2 cellular contexts compared by ENCODE assay signal in the genomic region with DNA sequence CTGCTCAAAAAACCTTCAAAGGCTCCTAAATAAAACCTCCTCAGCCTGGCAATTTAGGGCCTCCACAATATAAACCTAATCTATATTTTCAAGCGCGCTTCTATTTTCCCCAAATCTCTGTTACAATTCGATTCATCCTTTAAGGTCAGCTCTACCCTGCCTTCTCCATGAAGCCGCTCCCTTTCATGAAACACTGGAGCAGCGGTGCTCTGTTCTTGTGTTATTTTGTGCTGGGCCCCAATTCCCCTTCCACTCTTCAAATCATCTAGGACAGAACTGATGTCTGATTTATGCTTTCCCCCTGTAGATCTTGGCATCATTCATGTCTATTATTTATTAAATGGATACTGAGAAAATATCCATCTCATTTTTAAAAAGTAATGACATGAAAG.
TF ChIP-seq lines count a peak whose summit lies in the region.

No MANE protein-coding gene starts in this region.

TF ChIP-seq in GM23338, 12 proteins besides CTCF, POLR2A, EP300 and RAD21:
- no peak for TF ChIP-seq STAT1 (IDR thresholded peaks at IDR 0.05; ENCODE audit: unreplicated experiment)
- no peak for TF ChIP-seq EZH2phosphoT487 (IDR thresholded peaks at IDR 0.05; ENCODE audit: unreplicated experiment)
- no peak for TF ChIP-seq ZNF114 (CRISPR knock-in tag; IDR thresholded peaks at IDR 0.05)
- TF ChIP-seq EZH2 (IDR thresholded peaks at IDR 0.05; ENCODE audit: low read depth, unreplicated experiment), result no peak
- TF ChIP-seq POLR2AphosphoS5 (IDR thresholded peaks at IDR 0.05; ENCODE audit: low read depth), result no peak
- TF ChIP-seq, protein P1, sequence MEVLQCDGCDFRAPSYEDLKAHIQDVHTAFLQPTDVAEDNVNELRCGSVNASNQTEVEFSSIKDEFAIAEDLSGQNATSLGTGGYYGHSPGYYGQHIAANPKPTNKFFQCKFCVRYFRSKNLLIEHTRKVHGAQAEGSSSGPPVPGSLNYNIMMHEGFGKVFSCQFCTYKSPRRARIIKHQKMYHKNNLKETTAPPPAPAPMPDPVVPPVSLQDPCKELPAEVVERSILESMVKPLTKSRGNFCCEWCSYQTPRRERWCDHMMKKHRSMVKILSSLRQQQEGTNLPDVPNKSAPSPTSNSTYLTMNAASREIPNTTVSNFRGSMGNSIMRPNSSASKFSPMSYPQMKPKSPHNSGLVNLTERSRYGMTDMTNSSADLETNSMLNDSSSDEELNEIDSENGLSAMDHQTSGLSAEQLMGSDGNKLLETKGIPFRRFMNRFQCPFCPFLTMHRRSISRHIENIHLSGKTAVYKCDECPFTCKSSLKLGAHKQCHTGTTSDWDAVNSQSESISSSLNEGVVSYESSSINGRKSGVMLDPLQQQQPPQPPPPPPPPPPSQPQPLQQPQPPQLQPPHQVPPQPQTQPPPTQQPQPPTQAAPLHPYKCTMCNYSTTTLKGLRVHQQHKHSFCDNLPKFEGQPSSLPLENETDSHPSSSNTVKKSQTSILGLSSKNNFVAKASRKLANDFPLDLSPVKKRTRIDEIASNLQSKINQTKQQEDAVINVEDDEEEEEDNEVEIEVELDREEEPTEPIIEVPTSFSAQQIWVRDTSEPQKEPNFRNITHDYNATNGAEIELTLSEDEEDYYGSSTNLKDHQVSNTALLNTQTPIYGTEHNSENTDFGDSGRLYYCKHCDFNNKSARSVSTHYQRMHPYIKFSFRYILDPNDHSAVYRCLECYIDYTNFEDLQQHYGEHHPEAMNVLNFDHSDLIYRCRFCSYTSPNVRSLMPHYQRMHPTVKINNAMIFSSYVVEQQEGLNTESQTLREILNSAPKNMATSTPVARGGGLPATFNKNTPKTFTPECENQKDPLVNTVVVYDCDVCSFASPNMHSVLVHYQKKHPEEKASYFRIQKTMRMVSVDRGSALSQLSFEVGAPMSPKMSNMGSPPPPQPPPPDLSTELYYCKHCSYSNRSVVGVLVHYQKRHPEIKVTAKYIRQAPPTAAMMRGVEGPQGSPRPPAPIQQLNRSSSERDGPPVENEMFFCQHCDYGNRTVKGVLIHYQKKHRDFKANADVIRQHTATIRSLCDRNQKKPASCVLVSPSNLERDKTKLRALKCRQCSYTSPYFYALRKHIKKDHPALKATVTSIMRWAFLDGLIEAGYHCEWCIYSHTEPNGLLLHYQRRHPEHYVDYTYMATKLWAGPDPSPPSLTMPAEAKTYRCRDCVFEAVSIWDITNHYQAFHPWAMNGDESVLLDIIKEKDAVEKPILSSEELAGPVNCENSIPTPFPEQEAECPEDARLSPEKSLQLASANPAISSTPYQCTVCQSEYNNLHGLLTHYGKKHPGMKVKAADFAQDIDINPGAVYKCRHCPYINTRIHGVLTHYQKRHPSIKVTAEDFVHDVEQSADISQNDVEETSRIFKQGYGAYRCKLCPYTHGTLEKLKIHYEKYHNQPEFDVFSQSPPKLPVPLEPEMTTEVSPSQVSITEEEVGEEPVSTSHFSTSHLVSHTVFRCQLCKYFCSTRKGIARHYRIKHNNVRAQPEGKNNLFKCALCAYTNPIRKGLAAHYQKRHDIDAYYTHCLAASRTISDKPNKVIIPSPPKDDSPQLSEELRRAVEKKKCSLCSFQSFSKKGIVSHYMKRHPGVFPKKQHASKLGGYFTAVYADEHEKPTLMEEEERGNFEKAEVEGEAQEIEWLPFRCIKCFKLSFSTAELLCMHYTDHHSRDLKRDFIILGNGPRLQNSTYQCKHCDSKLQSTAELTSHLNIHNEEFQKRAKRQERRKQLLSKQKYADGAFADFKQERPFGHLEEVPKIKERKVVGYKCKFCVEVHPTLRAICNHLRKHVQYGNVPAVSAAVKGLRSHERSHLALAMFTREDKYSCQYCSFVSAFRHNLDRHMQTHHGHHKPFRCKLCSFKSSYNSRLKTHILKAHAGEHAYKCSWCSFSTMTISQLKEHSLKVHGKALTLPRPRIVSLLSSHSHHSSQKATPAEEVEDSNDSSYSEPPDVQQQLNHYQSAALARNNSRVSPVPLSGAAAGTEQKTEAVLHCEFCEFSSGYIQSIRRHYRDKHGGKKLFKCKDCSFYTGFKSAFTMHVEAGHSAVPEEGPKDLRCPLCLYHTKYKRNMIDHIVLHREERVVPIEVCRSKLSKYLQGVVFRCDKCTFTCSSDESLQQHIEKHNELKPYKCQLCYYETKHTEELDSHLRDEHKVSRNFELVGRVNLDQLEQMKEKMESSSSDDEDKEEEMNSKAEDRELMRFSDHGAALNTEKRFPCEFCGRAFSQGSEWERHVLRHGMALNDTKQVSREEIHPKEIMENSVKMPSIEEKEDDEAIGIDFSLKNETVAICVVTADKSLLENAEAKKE (CRISPR knock-in tag; IDR thresholded peaks at IDR 0.05), result no peak
- TF ChIP-seq, protein P2, sequence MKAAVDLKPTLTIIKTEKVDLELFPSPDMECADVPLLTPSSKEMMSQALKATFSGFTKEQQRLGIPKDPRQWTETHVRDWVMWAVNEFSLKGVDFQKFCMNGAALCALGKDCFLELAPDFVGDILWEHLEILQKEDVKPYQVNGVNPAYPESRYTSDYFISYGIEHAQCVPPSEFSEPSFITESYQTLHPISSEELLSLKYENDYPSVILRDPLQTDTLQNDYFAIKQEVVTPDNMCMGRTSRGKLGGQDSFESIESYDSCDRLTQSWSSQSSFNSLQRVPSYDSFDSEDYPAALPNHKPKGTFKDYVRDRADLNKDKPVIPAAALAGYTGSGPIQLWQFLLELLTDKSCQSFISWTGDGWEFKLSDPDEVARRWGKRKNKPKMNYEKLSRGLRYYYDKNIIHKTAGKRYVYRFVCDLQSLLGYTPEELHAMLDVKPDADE (IDR thresholded peaks at IDR 0.05), result no peak
- no peak for TF ChIP-seq JUNB (IDR thresholded peaks at IDR 0.05; ENCODE audit: unreplicated experiment)
- TF ChIP-seq, protein P3, sequence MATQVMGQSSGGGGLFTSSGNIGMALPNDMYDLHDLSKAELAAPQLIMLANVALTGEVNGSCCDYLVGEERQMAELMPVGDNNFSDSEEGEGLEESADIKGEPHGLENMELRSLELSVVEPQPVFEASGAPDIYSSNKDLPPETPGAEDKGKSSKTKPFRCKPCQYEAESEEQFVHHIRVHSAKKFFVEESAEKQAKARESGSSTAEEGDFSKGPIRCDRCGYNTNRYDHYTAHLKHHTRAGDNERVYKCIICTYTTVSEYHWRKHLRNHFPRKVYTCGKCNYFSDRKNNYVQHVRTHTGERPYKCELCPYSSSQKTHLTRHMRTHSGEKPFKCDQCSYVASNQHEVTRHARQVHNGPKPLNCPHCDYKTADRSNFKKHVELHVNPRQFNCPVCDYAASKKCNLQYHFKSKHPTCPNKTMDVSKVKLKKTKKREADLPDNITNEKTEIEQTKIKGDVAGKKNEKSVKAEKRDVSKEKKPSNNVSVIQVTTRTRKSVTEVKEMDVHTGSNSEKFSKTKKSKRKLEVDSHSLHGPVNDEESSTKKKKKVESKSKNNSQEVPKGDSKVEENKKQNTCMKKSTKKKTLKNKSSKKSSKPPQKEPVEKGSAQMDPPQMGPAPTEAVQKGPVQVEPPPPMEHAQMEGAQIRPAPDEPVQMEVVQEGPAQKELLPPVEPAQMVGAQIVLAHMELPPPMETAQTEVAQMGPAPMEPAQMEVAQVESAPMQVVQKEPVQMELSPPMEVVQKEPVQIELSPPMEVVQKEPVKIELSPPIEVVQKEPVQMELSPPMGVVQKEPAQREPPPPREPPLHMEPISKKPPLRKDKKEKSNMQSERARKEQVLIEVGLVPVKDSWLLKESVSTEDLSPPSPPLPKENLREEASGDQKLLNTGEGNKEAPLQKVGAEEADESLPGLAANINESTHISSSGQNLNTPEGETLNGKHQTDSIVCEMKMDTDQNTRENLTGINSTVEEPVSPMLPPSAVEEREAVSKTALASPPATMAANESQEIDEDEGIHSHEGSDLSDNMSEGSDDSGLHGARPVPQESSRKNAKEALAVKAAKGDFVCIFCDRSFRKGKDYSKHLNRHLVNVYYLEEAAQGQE (IDR thresholded peaks at IDR 0.05; ENCODE audit: unreplicated experiment), result no peak
- TF ChIP-seq NANOG (IDR thresholded peaks at IDR 0.05; ENCODE audit: borderline replicate concordance), result no peak

TF ChIP-seq in HepG2, 621 proteins besides CTCF, POLR2A, EP300 and RAD21:
- TF ChIP-seq POLR2G (IDR thresholded peaks at IDR 0.05; ENCODE audit: low read depth, low read length) (peak; percentile 70), RBM22 (optimal IDR thresholded peaks at IDR 0.05; ENCODE audit: low read length) (peak; percentile 79), ZNF792 (CRISPR knock-in tag; IDR thresholded peaks at IDR 0.05) (no peak), ZNF724P (CRISPR knock-in tag; IDR thresholded peaks at IDR 0.05; ENCODE audit: borderline replicate concordance) (no peak), HOXA5 (CRISPR knock-in tag; IDR thresholded peaks at IDR 0.05) (0 out of 2 replicates have a peak, but pooled peaks have one; percentile 18)
TF ChIP-seq in HepG2: peak in this region for 3.
